ENCODE assay signal across 1 cellular context in the genomic region with DNA sequence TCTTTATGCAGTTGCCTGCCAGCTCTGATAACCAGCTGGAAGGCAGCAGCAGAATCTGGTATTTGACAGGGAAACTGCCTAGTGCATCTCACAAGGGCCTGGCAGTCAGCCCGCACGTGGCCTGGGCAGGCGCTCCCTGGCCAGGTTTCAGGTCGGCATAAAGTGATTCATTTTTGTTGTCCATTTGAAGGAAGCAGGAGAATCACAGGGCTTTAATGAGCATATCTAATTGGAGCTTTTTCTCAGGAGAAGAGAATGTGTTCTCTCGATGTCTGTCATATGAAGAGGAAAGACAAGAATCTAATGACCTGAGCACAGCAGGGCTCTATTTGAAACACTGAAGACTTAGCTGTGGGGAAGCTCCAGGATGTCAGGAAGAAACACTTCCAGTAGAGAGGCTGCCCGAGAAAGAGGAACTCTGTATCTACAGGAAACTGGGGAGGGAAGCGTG.
TF ChIP-seq lines count a peak whose summit lies in the region.

No MANE protein-coding gene starts in this region.

TF ChIP-seq in WTC11, 78 proteins besides CTCF, POLR2A, EP300 and RAD21 (continued from another document):
- TF ChIP-seq, protein P1, sequence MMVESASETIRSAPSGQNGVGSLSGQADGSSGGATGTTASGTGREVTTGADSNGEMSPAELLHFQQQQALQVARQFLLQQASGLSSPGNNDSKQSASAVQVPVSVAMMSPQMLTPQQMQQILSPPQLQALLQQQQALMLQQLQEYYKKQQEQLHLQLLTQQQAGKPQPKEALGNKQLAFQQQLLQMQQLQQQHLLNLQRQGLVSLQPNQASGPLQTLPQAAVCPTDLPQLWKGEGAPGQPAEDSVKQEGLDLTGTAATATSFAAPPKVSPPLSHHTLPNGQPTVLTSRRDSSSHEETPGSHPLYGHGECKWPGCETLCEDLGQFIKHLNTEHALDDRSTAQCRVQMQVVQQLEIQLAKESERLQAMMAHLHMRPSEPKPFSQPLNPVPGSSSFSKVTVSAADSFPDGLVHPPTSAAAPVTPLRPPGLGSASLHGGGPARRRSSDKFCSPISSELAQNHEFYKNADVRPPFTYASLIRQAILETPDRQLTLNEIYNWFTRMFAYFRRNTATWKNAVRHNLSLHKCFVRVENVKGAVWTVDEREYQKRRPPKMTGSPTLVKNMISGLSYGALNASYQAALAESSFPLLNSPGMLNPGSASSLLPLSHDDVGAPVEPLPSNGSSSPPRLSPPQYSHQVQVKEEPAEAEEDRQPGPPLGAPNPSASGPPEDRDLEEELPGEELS (CRISPR knock-in tag; IDR thresholded peaks at IDR 0.05): no peak
- TF ChIP-seq ETV6 (CRISPR knock-in tag; IDR thresholded peaks at IDR 0.05) (0 out of 2 replicates have a peak, but pooled peaks have one; percentile 16), CREM (CRISPR knock-in tag; IDR thresholded peaks at IDR 0.05) (no peak), KAT7 (CRISPR knock-in tag; IDR thresholded peaks at IDR 0.05; ENCODE audit: borderline replicate concordance) (no peak), EMX1 (CRISPR knock-in tag; IDR thresholded peaks at IDR 0.05) (no peak), SMAD3 (CRISPR knock-in tag; IDR thresholded peaks at IDR 0.05; ENCODE audit: borderline replicate concordance) (no peak), SP1 (CRISPR knock-in tag; conservative IDR thresholded peaks at IDR 0.05) (no peak)
